Comparison of ENCODE assay signal across 8 cellular contexts in genomic region chr2:169361706-169362345, GRCh38. TPM values are rescaled to one million over a fixed set of nuclear protein-coding genes. Genes with fewer than 3 reads are reported as not detected.
DNase-seq lines count a peak whose midpoint lies in the region; ATAC-seq, FAIRE-seq and TF ChIP-seq lines count a peak whose summit lies in the region.

No MANE protein-coding gene starts in this region.

- CTCF ChIA-PET in HEK293 (lab: Yijun Ruan, JAX), result interaction anchor here (0.6 to 0.7 kb wide), 2 partner anchors 252 to 256 kb away, joined by 3 read pairs; no protein-coding TSS in a partner anchor

- H3K27ac ChIP-seq in ACC112 (ENCODE audit: low read depth, low read length), result no peak overlapping the region
- H3K27ac ChIP-seq in HEK293 (ENCODE audit: extremely low read depth, low read depth, low read length), result peak overlapping the region; percentile 82; the same call in 1 of the 2 replicates
- H3K27ac ChIP-seq in angular gyrus (ENCODE audit: low read depth, low read length), result peak overlapping the region; percentile 62
- no peak overlapping the region for H3K27ac ChIP-seq in small intestine (ENCODE audit: low read depth in 1 of 2, low read length in 1 of 2)

- H3K36me3 ChIP-seq in ACC112 (ENCODE audit: insufficient read depth, low read length) (no peaks in the 10 kb centered on the region), HEK293 (ENCODE audit: control insufficient read depth in 2 of 2, insufficient read depth in 1 of 2, low read length in 2 of 2) (no peaks in the 10 kb centered on the region), small intestine (ENCODE audit: control insufficient read depth in 2 of 2, insufficient read depth in 2 of 2, low read length in 2 of 2) (no peaks in the 10 kb centered on the region)

- TF ChIP-seq CTCF in HEK293 (tag by site-specific recombination; IDR thresholded peaks at IDR 0.05), result peak; percentile 89

- peak overlapping the region; percentile 40 for H2AFZ ChIP-seq in ACC112 (ENCODE audit: low read length, unreplicated experiment)

- FAIRE-seq in small intestine (lab: Jason Lieb, UNC), result no peak

- H3K9me3 ChIP-seq in HEK293 (ENCODE audit: control insufficient read depth, insufficient read depth, low read depth, low read length), result no peaks in the 10 kb centered on the region
- H3K9me3 ChIP-seq in small intestine (ENCODE audit: control insufficient read depth, low read depth), result no peaks in the 10 kb centered on the region

- DNase-seq in iPS-NIHi7 (ENCODE audit: extremely low spot score) (peak; percentile 38), small intestine (peak; percentile 8), NCI-H510A (lab: John Stamatoyannopoulos, UW) (no peak), SHP77 (lab: John Stamatoyannopoulos, UW) (no peak)

- no peaks in the 10 kb centered on the region for H3K79me2 ChIP-seq in ACC112 (ENCODE audit: control insufficient read depth, insufficient read depth, low read length, unreplicated experiment)

- H3K4me1 ChIP-seq in ACC112 (ENCODE audit: control insufficient read depth, insufficient read depth, low read length, unreplicated experiment), result peaks cover 14% of the 10 kb centered on the region
- H3K4me1 ChIP-seq in HEK293 (ENCODE audit: control insufficient read depth, insufficient read depth, low read length), result peaks cover 3% of the 10 kb centered on the region; the same call in 1 of the 2 replicates
- peaks cover 2 to 8% of the 10 kb centered on the region in 2 donors for H3K4me1 ChIP-seq in small intestine (ENCODE audit: control insufficient read depth in 2 of 2, insufficient read depth in 1 of 2, low read depth in 1 of 2, low read length in 1 of 2)

- POLR2A ChIA-PET in HEK293 (lab: Yijun Ruan, JAX), result no interaction called here

- H3K4me3 ChIP-seq in ACC112 (ENCODE audit: low read depth, low read length) (peak overlapping the region; percentile 68), HEK293 (ENCODE audit: low read depth, low read length) (peak overlapping the region; percentile 55), small intestine (ENCODE audit: low read depth in 1 of 2, low read length in 2 of 2) (peak overlapping the region; percentile 22 to 56)

- no peak for ATAC-seq in GM18909 (IDR thresholded peaks at IDR 0.05; ENCODE audit: poor library complexity, unreplicated experiment)

- WGBS in small intestine, 3 donors, result 1 to 2% (median 1%) methylated on average over 55 to 57 of the region's 57 CpGs

- H3K27me3 ChIP-seq in ACC112 (ENCODE audit: insufficient read depth, low read length) (peaks cover 88% of the 10 kb centered on the region), small intestine (ENCODE audit: control insufficient read depth in 2 of 2, insufficient read depth in 2 of 2, low read length in 2 of 2) (peaks cover 5 to 37% of the 10 kb centered on the region in 2 donors)

TF ChIP-seq in HEK293, 187 proteins besides CTCF, POLR2A, EP300 and RAD21 (continues in another document):
- TF ChIP-seq ZNF404 (tag by site-specific recombination; IDR thresholded peaks at IDR 0.05) (no peak), ZNF175 (tag by site-specific recombination; IDR thresholded peaks at IDR 0.05) (no peak), ZNF280D (tag by site-specific recombination; IDR thresholded peaks at IDR 0.05) (no peak), ZNF155 (tag by site-specific recombination; IDR thresholded peaks at IDR 0.05) (no peak), ZEB2 (tag by site-specific recombination; IDR thresholded peaks at IDR 0.05) (peak; percentile 39; the same call in 1 of the 2 replicates), ZNF621 (tag by site-specific recombination; IDR thresholded peaks at IDR 0.05) (no peak), GLIS2 (tag by site-specific recombination; IDR thresholded peaks at IDR 0.05) (peak; percentile 67), ZNF449 (tag by site-specific recombination; IDR thresholded peaks at IDR 0.05) (peak; percentile 46), ZSCAN4 (tag by site-specific recombination; IDR thresholded peaks at IDR 0.05) (no peak), ZNF670 (tag by site-specific recombination; IDR thresholded peaks at IDR 0.05; ENCODE audit: low read depth) (no peak), ZFHX2 (tag by site-specific recombination; conservative IDR thresholded peaks at IDR 0.05) (no peak), ZNF580 (tag by site-specific recombination; IDR thresholded peaks at IDR 0.05) (no peak), PRDM4 (tag by site-specific recombination; IDR thresholded peaks at IDR 0.05) (no peak), ZNF18 (tag by site-specific recombination; IDR thresholded peaks at IDR 0.05) (peak; percentile 91), ZNF501 (tag by site-specific recombination; IDR thresholded peaks at IDR 0.05) (no peak), ZIC2 (tag by site-specific recombination; IDR thresholded peaks at IDR 0.05) (peak; percentile 92)

RNA-seq across cellular contexts. Expression of gene LRP2, which starts 0.5 kb away (rescaled TPM):
- under 1 TPM in 1 of 3 donors, not detected in 2; 0.01 TPM for polyA plus RNA-seq in small intestine

Comparison
In these comparisons a context has a peak if more than half of its experiments do, and no peak if none do; other contexts are left out.
1. H3K27ac ChIP-seq: peak in HEK293 (single experiment) and angular gyrus (single experiment); none in ACC112 (single experiment) and small intestine (0 of 2).
2. DNase-seq: peak in iPS-NIHi7 (single experiment) and small intestine (single experiment); none in NCI-H510A (single experiment) and SHP77 (0 of 2).
3. Peak in every context shown above with its lines, with median percentiles within 50 percentile points of each other: H3K4me3 ChIP-seq.